9 cellular contexts compared by ENCODE assay signal in the genomic region with DNA sequence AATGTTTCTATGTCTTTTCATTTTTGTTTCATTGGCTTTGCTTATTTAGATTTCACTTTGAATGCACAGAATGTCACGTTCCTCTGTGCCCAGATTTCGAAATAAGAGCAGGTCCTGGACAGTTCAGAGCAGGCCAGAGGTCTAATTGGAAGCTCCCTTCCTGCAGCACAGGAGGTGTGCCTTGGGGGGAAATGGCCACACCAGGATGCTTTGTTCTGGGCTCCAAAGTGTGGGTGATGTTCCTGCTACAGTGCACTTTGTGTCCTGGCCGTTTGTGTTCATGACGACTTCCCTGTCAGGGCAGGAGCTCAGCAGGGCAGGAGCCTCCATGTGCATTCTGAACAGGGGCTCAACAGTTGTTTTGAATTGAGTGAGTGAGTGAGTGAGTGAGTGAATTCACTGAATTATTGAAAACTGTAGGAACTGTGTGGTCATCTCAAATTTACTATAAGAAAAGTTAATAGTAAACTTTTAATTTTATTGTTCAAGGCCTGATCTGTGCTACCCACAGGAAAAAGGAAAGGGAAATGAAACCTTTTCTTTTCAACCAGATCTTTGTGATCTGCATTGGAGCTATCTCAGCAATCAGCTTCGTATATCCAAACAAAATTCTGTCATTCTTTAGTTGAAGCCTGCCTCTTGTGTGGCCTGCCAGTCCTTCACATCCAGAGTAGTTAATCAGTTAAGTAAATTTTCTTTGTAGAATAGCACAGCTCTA.
DNase-seq lines count a peak whose midpoint lies in the region; ATAC-seq and TF ChIP-seq lines count a peak whose summit lies in the region.
"Had no signal": no experiment of that assay in that cellular context is flagged by ENCODE, and none has a peak within 500 bp of the region (broad histone marks: within the 10 kb centered on the region; RNA-seq: fewer than 3 reads in every experiment).

No MANE protein-coding gene starts in this region.

- H3K27ac ChIP-seq in ascending aorta = no peak overlapping the region
- H3K27ac ChIP-seq: SJSA1 had no signal

- no peaks in the 10 kb centered on the region for H3K9me3 ChIP-seq in ascending aorta
- H3K9me3 ChIP-seq: SJSA1 had no signal

- TF ChIP-seq RAD21 in Ishikawa (IDR thresholded peaks at IDR 0.05; ENCODE audit: low read depth) = no peak

- no peaks in the 10 kb centered on the region for H3K36me3 ChIP-seq in ascending aorta

- H3K4me1 ChIP-seq in ascending aorta = peaks cover 0 to 13% of the 10 kb centered on the region in 2 donors

- intact Hi-C loops in left cardiac atrium (cut with DNase I) (no loop called here), ascending aorta (cut with DNase I) (no loop called here)

- TF ChIP-seq CTCF in ascending aorta (IDR thresholded peaks at IDR 0.05) = no peak

- ATAC-seq in GM21381 (IDR thresholded peaks at IDR 0.05; ENCODE audit: unreplicated experiment) (peak; percentile 57), left cardiac atrium (peak; percentile 29 to 31)

- H3K27me3 ChIP-seq in ascending aorta = no peaks in the 10 kb centered on the region
- H3K27me3 ChIP-seq: SJSA1 had no signal

- DNase-seq in CD1c-positive myeloid dendritic cell (ENCODE audit: extremely low spot score) (peak; percentile 45), left cardiac atrium (no peak), SIG-M5 treated with dmso at 0.1 percent for 504 hours (lab: John Stamatoyannopoulos, UW; ENCODE audit: unreplicated experiment) (no peak), NCI-H1092 treated with DMSO at 0.1 percent for 48 hours (lab: John Stamatoyannopoulos, UW) (no peak), ascending aorta (ENCODE audit: low spot score in 2 of 2) (no peak)
- no peak for DNase-seq in NK-92 treated with Interleukin-12 subunit alpha and Interleukin-12 subunit beta, amount 100 ng/mL, for 24 hours (lab: John Stamatoyannopoulos, UW)

- no peak overlapping the region for H3K4me3 ChIP-seq in ascending aorta
- H3K4me3 ChIP-seq: SJSA1 had no signal

- TF ChIP-seq EP300 in Ishikawa (IDR thresholded peaks at IDR 0.05; ENCODE audit: borderline replicate concordance) = no peak

TF ChIP-seq in Ishikawa, 13 proteins besides CTCF, POLR2A, EP300 and RAD21:
- TF ChIP-seq, protein P1, sequence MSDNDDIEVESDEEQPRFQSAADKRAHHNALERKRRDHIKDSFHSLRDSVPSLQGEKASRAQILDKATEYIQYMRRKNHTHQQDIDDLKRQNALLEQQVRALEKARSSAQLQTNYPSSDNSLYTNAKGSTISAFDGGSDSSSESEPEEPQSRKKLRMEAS (IDR thresholded peaks at IDR 0.05) = no peak
- TF ChIP-seq, protein P2, sequence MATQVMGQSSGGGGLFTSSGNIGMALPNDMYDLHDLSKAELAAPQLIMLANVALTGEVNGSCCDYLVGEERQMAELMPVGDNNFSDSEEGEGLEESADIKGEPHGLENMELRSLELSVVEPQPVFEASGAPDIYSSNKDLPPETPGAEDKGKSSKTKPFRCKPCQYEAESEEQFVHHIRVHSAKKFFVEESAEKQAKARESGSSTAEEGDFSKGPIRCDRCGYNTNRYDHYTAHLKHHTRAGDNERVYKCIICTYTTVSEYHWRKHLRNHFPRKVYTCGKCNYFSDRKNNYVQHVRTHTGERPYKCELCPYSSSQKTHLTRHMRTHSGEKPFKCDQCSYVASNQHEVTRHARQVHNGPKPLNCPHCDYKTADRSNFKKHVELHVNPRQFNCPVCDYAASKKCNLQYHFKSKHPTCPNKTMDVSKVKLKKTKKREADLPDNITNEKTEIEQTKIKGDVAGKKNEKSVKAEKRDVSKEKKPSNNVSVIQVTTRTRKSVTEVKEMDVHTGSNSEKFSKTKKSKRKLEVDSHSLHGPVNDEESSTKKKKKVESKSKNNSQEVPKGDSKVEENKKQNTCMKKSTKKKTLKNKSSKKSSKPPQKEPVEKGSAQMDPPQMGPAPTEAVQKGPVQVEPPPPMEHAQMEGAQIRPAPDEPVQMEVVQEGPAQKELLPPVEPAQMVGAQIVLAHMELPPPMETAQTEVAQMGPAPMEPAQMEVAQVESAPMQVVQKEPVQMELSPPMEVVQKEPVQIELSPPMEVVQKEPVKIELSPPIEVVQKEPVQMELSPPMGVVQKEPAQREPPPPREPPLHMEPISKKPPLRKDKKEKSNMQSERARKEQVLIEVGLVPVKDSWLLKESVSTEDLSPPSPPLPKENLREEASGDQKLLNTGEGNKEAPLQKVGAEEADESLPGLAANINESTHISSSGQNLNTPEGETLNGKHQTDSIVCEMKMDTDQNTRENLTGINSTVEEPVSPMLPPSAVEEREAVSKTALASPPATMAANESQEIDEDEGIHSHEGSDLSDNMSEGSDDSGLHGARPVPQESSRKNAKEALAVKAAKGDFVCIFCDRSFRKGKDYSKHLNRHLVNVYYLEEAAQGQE (IDR thresholded peaks at IDR 0.05; ENCODE audit: low read depth) = no peak
- no peak for TF ChIP-seq YY1 (IDR thresholded peaks at IDR 0.05; ENCODE audit: low read depth)
- TF ChIP-seq CEBPB (IDR thresholded peaks at IDR 0.05) = peak; percentile 41; the same call in 1 of the 2 replicates
- no peak for TF ChIP-seq TEAD4 (IDR thresholded peaks at IDR 0.05)
- no peak for TF ChIP-seq EGR1 (IDR thresholded peaks at IDR 0.05)
